1 cellular context compared by ENCODE assay signal in the genomic region with DNA sequence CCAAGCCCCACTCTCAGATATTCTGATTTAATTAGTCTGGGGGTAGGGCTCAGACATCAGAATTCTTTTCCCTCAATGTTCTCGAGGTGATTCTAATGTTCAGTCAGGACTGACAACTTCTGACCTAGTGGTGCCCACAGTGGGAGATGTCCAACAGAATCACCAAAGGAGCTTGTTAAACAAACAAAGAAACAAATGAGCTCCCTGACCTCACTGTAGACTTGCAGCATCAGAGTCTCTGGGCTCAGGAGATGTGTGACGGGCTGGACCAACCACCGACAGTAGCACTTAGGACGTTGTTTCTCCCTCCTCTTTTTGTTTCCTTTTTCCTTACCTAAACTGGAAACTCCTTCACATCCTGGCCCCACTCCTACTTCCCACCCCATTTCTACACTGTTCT.
TF ChIP-seq lines count a peak whose summit lies in the region.

No MANE protein-coding gene starts in this region.

TF ChIP-seq in GM23338, 12 proteins besides CTCF, POLR2A, EP300 and RAD21:
- TF ChIP-seq POLR2AphosphoS5 (IDR thresholded peaks at IDR 0.05; ENCODE audit: low read depth) (no peak), CREB1 (CRISPR knock-in tag; IDR thresholded peaks at IDR 0.05; ENCODE audit: low read depth) (no peak), STAT1 (IDR thresholded peaks at IDR 0.05; ENCODE audit: unreplicated experiment) (no peak), NANOG (IDR thresholded peaks at IDR 0.05; ENCODE audit: borderline replicate concordance) (no peak), ZNF114 (CRISPR knock-in tag; IDR thresholded peaks at IDR 0.05) (no peak), JUNB (IDR thresholded peaks at IDR 0.05; ENCODE audit: unreplicated experiment) (no peak), EZH2 (IDR thresholded peaks at IDR 0.05; ENCODE audit: low read depth, unreplicated experiment) (no peak)
- TF ChIP-seq, protein P1, sequence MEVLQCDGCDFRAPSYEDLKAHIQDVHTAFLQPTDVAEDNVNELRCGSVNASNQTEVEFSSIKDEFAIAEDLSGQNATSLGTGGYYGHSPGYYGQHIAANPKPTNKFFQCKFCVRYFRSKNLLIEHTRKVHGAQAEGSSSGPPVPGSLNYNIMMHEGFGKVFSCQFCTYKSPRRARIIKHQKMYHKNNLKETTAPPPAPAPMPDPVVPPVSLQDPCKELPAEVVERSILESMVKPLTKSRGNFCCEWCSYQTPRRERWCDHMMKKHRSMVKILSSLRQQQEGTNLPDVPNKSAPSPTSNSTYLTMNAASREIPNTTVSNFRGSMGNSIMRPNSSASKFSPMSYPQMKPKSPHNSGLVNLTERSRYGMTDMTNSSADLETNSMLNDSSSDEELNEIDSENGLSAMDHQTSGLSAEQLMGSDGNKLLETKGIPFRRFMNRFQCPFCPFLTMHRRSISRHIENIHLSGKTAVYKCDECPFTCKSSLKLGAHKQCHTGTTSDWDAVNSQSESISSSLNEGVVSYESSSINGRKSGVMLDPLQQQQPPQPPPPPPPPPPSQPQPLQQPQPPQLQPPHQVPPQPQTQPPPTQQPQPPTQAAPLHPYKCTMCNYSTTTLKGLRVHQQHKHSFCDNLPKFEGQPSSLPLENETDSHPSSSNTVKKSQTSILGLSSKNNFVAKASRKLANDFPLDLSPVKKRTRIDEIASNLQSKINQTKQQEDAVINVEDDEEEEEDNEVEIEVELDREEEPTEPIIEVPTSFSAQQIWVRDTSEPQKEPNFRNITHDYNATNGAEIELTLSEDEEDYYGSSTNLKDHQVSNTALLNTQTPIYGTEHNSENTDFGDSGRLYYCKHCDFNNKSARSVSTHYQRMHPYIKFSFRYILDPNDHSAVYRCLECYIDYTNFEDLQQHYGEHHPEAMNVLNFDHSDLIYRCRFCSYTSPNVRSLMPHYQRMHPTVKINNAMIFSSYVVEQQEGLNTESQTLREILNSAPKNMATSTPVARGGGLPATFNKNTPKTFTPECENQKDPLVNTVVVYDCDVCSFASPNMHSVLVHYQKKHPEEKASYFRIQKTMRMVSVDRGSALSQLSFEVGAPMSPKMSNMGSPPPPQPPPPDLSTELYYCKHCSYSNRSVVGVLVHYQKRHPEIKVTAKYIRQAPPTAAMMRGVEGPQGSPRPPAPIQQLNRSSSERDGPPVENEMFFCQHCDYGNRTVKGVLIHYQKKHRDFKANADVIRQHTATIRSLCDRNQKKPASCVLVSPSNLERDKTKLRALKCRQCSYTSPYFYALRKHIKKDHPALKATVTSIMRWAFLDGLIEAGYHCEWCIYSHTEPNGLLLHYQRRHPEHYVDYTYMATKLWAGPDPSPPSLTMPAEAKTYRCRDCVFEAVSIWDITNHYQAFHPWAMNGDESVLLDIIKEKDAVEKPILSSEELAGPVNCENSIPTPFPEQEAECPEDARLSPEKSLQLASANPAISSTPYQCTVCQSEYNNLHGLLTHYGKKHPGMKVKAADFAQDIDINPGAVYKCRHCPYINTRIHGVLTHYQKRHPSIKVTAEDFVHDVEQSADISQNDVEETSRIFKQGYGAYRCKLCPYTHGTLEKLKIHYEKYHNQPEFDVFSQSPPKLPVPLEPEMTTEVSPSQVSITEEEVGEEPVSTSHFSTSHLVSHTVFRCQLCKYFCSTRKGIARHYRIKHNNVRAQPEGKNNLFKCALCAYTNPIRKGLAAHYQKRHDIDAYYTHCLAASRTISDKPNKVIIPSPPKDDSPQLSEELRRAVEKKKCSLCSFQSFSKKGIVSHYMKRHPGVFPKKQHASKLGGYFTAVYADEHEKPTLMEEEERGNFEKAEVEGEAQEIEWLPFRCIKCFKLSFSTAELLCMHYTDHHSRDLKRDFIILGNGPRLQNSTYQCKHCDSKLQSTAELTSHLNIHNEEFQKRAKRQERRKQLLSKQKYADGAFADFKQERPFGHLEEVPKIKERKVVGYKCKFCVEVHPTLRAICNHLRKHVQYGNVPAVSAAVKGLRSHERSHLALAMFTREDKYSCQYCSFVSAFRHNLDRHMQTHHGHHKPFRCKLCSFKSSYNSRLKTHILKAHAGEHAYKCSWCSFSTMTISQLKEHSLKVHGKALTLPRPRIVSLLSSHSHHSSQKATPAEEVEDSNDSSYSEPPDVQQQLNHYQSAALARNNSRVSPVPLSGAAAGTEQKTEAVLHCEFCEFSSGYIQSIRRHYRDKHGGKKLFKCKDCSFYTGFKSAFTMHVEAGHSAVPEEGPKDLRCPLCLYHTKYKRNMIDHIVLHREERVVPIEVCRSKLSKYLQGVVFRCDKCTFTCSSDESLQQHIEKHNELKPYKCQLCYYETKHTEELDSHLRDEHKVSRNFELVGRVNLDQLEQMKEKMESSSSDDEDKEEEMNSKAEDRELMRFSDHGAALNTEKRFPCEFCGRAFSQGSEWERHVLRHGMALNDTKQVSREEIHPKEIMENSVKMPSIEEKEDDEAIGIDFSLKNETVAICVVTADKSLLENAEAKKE (CRISPR knock-in tag; IDR thresholded peaks at IDR 0.05): no peak
- TF ChIP-seq, protein P2, sequence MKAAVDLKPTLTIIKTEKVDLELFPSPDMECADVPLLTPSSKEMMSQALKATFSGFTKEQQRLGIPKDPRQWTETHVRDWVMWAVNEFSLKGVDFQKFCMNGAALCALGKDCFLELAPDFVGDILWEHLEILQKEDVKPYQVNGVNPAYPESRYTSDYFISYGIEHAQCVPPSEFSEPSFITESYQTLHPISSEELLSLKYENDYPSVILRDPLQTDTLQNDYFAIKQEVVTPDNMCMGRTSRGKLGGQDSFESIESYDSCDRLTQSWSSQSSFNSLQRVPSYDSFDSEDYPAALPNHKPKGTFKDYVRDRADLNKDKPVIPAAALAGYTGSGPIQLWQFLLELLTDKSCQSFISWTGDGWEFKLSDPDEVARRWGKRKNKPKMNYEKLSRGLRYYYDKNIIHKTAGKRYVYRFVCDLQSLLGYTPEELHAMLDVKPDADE (IDR thresholded peaks at IDR 0.05): no peak
- TF ChIP-seq, protein P3, sequence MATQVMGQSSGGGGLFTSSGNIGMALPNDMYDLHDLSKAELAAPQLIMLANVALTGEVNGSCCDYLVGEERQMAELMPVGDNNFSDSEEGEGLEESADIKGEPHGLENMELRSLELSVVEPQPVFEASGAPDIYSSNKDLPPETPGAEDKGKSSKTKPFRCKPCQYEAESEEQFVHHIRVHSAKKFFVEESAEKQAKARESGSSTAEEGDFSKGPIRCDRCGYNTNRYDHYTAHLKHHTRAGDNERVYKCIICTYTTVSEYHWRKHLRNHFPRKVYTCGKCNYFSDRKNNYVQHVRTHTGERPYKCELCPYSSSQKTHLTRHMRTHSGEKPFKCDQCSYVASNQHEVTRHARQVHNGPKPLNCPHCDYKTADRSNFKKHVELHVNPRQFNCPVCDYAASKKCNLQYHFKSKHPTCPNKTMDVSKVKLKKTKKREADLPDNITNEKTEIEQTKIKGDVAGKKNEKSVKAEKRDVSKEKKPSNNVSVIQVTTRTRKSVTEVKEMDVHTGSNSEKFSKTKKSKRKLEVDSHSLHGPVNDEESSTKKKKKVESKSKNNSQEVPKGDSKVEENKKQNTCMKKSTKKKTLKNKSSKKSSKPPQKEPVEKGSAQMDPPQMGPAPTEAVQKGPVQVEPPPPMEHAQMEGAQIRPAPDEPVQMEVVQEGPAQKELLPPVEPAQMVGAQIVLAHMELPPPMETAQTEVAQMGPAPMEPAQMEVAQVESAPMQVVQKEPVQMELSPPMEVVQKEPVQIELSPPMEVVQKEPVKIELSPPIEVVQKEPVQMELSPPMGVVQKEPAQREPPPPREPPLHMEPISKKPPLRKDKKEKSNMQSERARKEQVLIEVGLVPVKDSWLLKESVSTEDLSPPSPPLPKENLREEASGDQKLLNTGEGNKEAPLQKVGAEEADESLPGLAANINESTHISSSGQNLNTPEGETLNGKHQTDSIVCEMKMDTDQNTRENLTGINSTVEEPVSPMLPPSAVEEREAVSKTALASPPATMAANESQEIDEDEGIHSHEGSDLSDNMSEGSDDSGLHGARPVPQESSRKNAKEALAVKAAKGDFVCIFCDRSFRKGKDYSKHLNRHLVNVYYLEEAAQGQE (IDR thresholded peaks at IDR 0.05; ENCODE audit: unreplicated experiment): no peak
